Comparison of ENCODE assay signal across 18 cellular contexts in the genomic region with DNA sequence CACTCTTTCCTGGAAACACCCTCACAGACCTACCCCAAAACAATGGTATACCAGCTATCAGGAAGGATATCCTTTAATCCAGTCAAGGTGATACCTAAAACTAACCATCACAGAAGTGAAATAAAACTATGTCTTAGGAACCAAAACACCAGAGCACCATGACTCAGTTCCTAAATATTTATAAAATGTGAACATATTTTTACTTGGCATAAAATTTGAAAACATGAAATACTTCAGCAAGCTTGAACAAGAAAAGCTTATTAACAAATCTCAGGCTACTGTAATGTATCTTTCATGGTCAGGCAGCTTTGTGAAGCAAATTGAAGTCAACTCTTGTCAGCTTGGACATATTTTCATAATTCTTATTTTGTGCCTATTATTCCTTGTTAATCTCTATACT.
DNase-seq lines count a peak whose midpoint lies in the region; ATAC-seq and TF ChIP-seq lines count a peak whose summit lies in the region.
"Had no signal": no experiment of that assay in that cellular context is flagged by ENCODE, and none has a peak within 500 bp of the region (broad histone marks: within the 10 kb centered on the region; RNA-seq: fewer than 3 reads in every experiment).

No MANE protein-coding gene starts in this region.

- no peak overlapping the region for H3K9ac ChIP-seq in SK-N-SH
- H3K9ac ChIP-seq in mammary epithelial cell (ENCODE audit: insufficient read depth, low read length): peak overlapping the region; percentile 45
- H3K9ac ChIP-seq: BLaER1 treated with 17β-estradiol and CSF1 and Interleukin-3, amounts not matched to agents 10 nM and 100 nM had no signal

- H4K20me1 ChIP-seq in SK-N-SH (ENCODE audit: insufficient read depth): no peaks in the 10 kb centered on the region
- no peaks in the 10 kb centered on the region for H4K20me1 ChIP-seq in mammary epithelial cell (ENCODE audit: insufficient read depth, low read length)
- H4K20me1 ChIP-seq: BLaER1 treated with 17β-estradiol and CSF1 and Interleukin-3, amounts not matched to agents 10 nM and 100 nM had no signal

- H3K9me3 Mint-ChIP-seq in natural killer cell treated with Interleukin-12 subunit alpha and Interleukin-12 subunit beta and Interleukin-15 and Interleukin-18, amount 100 ng/mL, for 72 hours: peaks cover 10% of the 10 kb centered on the region
- H3K9me3 Mint-ChIP-seq: dendritic cell treated with granulocyte-macrophage colony-stimulating factor and Interleukin-4, amounts not matched to agents 40 ng/mL and 50 ng/mL, for 4 days; mesothelial cell of epicardium had no signal

- no peaks in the 10 kb centered on the region for H3K27me3 Mint-ChIP-seq in natural killer cell treated with Interleukin-12 subunit alpha and Interleukin-12 subunit beta and Interleukin-15 and Interleukin-18, amount 100 ng/mL, for 72 hours
- H3K27me3 Mint-ChIP-seq: activated CD4-positive, alpha-beta memory T cell treated with anti-CD3 and anti-CD28 coated beads for 36 hours; dendritic cell treated with granulocyte-macrophage colony-stimulating factor and Interleukin-4, amounts not matched to agents 40 ng/mL and 50 ng/mL, for 4 days had no signal

- TF ChIP-seq CTCF in SK-N-SH (IDR thresholded peaks at IDR 0.05): no peak
- no peak for TF ChIP-seq CTCF in mammary epithelial cell (conservative IDR thresholded peaks at IDR 0.05 in 1 of 2, IDR thresholded peaks at IDR 0.05 in 1 of 2; ENCODE audit: extremely low read depth in 1 of 2, insufficient read depth in 1 of 2, low read depth in 1 of 2, low read length in 2 of 2)
- no peak for TF ChIP-seq CTCF in fibroblast of pulmonary artery (IDR thresholded peaks at IDR 0.05; ENCODE audit: low read length, missing control alignments)

- H3K9me2 ChIP-seq in SK-N-SH: no peaks in the 10 kb centered on the region

- H2AFZ ChIP-seq in SK-N-SH (ENCODE audit: low read depth) (no peak overlapping the region), mammary epithelial cell (ENCODE audit: low read depth, low read length) (peak overlapping the region; percentile 74)

- no peaks in the 10 kb centered on the region for H3K4me1 Mint-ChIP-seq in natural killer cell treated with Interleukin-12 subunit alpha and Interleukin-12 subunit beta and Interleukin-15 and Interleukin-18, amount 100 ng/mL, for 72 hours (ENCODE audit: low read depth in 2 of 2)

- H3K4me3 ChIP-seq in SK-N-SH (ENCODE audit: low read depth in 2 of 2, low read length in 1 of 2) (no peak overlapping the region), mammary epithelial cell (replicated peaks in 1 of 3; ENCODE audit: insufficient read depth in 1 of 3, low read depth in 2 of 3, low read length in 3 of 3) (no peak overlapping the region), fibroblast of pulmonary artery (replicated peaks; ENCODE audit: low read depth, low read length) (no peak overlapping the region), thymus (ENCODE audit: low read length) (no peak overlapping the region)
- H3K4me3 ChIP-seq: BLaER1 treated with 17β-estradiol and CSF1 and Interleukin-3, amounts not matched to agents 10 nM and 100 nM; gastrocnemius medialis; thoracic aorta had no signal

- no peak for TF ChIP-seq EP300 in SK-N-SH (IDR thresholded peaks at IDR 0.05; ENCODE audit: borderline replicate concordance in 1 of 2, low read depth in 1 of 2, low read length in 1 of 2)

- no peaks in the 10 kb centered on the region for H3K79me2 ChIP-seq in SK-N-SH (ENCODE audit: insufficient read depth)
- H3K79me2 ChIP-seq in mammary epithelial cell (ENCODE audit: insufficient read depth, low read length): no peaks in the 10 kb centered on the region

- in situ Hi-C loops in mammary epithelial cell (cut with MboI; ENCODE audit: low sequenced_read_pairs in 2 of 2): no loop called here

- H3K36me3 ChIP-seq in SK-N-SH (replicated peaks in 1 of 2; ENCODE audit: control insufficient read depth in 1 of 2, insufficient read depth in 2 of 2, low read length in 1 of 2): no peaks in the 10 kb centered on the region
- no peaks in the 10 kb centered on the region for H3K36me3 ChIP-seq in mammary epithelial cell (ENCODE audit: insufficient read depth, low read length)
- H3K36me3 ChIP-seq in thymus (ENCODE audit: control insufficient read depth, insufficient read depth): no peaks in the 10 kb centered on the region
- H3K36me3 ChIP-seq: BLaER1 treated with 17β-estradiol and CSF1 and Interleukin-3, amounts not matched to agents 10 nM and 100 nM; gastrocnemius medialis; thoracic aorta had no signal

- H3F3A ChIP-seq in SK-N-SH (replicated peaks; ENCODE audit: insufficient read depth): no peaks in the 10 kb centered on the region

- TF ChIP-seq RAD21 in SK-N-SH (IDR thresholded peaks at IDR 0.05; ENCODE audit: low read length): no peak

- intact Hi-C loops in mammary epithelial cell (cut with micrococcal nuclease): loop anchor here (5.0 kb wide), 1 partner anchor 85 kb away; no protein-coding TSS in a partner anchor

- H3K4me1 ChIP-seq in SK-N-SH (ENCODE audit: control insufficient read depth in 1 of 2, insufficient read depth in 2 of 2, low read depth in 1 of 2, low read length in 1 of 2): peaks cover 0 to 4% of the 10 kb centered on the region in 2 experiments; a peak in 1 of 4 replicates
- H3K4me1 ChIP-seq in mammary epithelial cell (ENCODE audit: insufficient read depth, low read length): peaks cover 33% of the 10 kb centered on the region
- H3K4me1 ChIP-seq in thymus (ENCODE audit: control insufficient read depth, insufficient read depth, low read length): no peaks in the 10 kb centered on the region
- H3K4me1 ChIP-seq: BLaER1 treated with 17β-estradiol and CSF1 and Interleukin-3, amounts not matched to agents 10 nM and 100 nM; gastrocnemius medialis had no signal

- H3K27ac Mint-ChIP-seq in natural killer cell treated with Interleukin-12 subunit alpha and Interleukin-12 subunit beta and Interleukin-15 and Interleukin-18, amount 100 ng/mL, for 72 hours: no peak overlapping the region
- H3K27ac Mint-ChIP-seq: activated CD4-positive, alpha-beta memory T cell treated with anti-CD3 and anti-CD28 coated beads for 36 hours; dendritic cell treated with granulocyte-macrophage colony-stimulating factor and Interleukin-4, amounts not matched to agents 40 ng/mL and 50 ng/mL, for 4 days; HFFc6; mesothelial cell of epicardium had no signal

- ATAC-seq in SK-N-SH treated with all-trans-retinoic acid at 6 μM for 48 hours: peak; percentile 22; the same call in 1 of the 3 replicates
- no peak for ATAC-seq in natural killer cell treated with Interleukin-12 subunit alpha and Interleukin-12 subunit beta and Interleukin-15 and Interleukin-18, amount 100 ng/mL, for 72 hours
- no peak for ATAC-seq in GM18502 (IDR thresholded peaks at IDR 0.05; ENCODE audit: poor library complexity, unreplicated experiment)
- ATAC-seq in HG02870 (IDR thresholded peaks at IDR 0.05; ENCODE audit: unreplicated experiment): no peak
- ATAC-seq: gastrocnemius medialis had no signal

- no peak overlapping the region for H3K4me3 Mint-ChIP-seq in natural killer cell treated with Interleukin-12 subunit alpha and Interleukin-12 subunit beta and Interleukin-15 and Interleukin-18, amount 100 ng/mL, for 72 hours
- H3K4me3 Mint-ChIP-seq: activated CD4-positive, alpha-beta memory T cell treated with anti-CD3 and anti-CD28 coated beads for 36 hours; dendritic cell treated with granulocyte-macrophage colony-stimulating factor and Interleukin-4, amounts not matched to agents 40 ng/mL and 50 ng/mL, for 4 days; HFFc6; mesothelial cell of epicardium had no signal

- DNase-seq in SK-N-SH: no peak
- peak; percentile 74 for DNase-seq in mammary epithelial cell
- peak; percentile 47 for DNase-seq in fibroblast of pulmonary artery (ENCODE audit: low read depth)
- no peak for DNase-seq in natural killer cell treated with Interleukin-12 subunit alpha and Interleukin-12 subunit beta and Interleukin-15 and Interleukin-18, amount 100 ng/mL, for 72 hours (ENCODE audit: low spot score)
- DNase-seq: activated CD4-positive, alpha-beta memory T cell treated with anti-CD3 and anti-CD28 coated beads for 36 hours; activated naive CD4-positive, alpha-beta T cell treated with Interleukin-2 at 50 U/mL for 16 hours; gastrocnemius medialis; HFFc6; NCI-H1694 treated with DMSO at 0.1 percent for 48 hours; NCI-H345 had no signal

- H3K9me3 ChIP-seq in SK-N-SH (no peaks in the 10 kb centered on the region), mammary epithelial cell (replicated peaks; ENCODE audit: insufficient read depth, low read length) (no peaks in the 10 kb centered on the region), thymus (ENCODE audit: control insufficient read depth) (no peaks in the 10 kb centered on the region)
- H3K9me3 ChIP-seq: BLaER1 treated with 17β-estradiol and CSF1 and Interleukin-3, amounts not matched to agents 10 nM and 100 nM; gastrocnemius medialis; thoracic aorta had no signal

- no TSS peak for BruUV-seq in mammary epithelial cell (replicated peaks; lab: Mats Ljungman, UMichigan)

- H3K4me2 ChIP-seq in SK-N-SH (no peak overlapping the region), mammary epithelial cell (ENCODE audit: insufficient read depth, low read depth, low read length) (peak overlapping the region; percentile 69)
- H3K4me2 ChIP-seq: BLaER1 treated with 17β-estradiol and CSF1 and Interleukin-3, amounts not matched to agents 10 nM and 100 nM had no signal

- H3K36me3 Mint-ChIP-seq in natural killer cell treated with Interleukin-12 subunit alpha and Interleukin-12 subunit beta and Interleukin-15 and Interleukin-18, amount 100 ng/mL, for 72 hours: no peaks in the 10 kb centered on the region
- H3K36me3 Mint-ChIP-seq: activated CD4-positive, alpha-beta memory T cell treated with anti-CD3 and anti-CD28 coated beads for 36 hours; mesothelial cell of epicardium had no signal

- dilution Hi-C loops in mammary epithelial cell (cut with HindIII; ENCODE audit: low sequenced_read_pairs): no loop called here

- CTCF ChIA-PET in SK-N-SH (lab: Yijun Ruan, JAX): no interaction called here
- CTCF ChIA-PET in mammary epithelial cell (lab: Charles Lee; ENCODE audit: low non-redundant PET): interaction anchor here (0.7 kb wide), 1 partner anchor 86 kb away, joined by 3 read pairs; no protein-coding TSS in a partner anchor

- H3K27ac ChIP-seq in SK-N-SH (ENCODE audit: low read depth in 2 of 2, low read length in 1 of 2): peak overlapping the region in 1 of 2 experiments; percentile 14; a peak in 1 of 4 replicates
- peak overlapping the region; percentile 93 for H3K27ac ChIP-seq in mammary epithelial cell (ENCODE audit: insufficient read depth, low read depth, low read length)
- H3K27ac ChIP-seq in thymus (ENCODE audit: low read depth): peak overlapping the region; percentile 46
- H3K27ac ChIP-seq: BLaER1 treated with 17β-estradiol and CSF1 and Interleukin-3, amounts not matched to agents 10 nM and 100 nM; gastrocnemius medialis; thoracic aorta had no signal

- POLR2A ChIA-PET in SK-N-SH (lab: Yijun Ruan, JAX): no interaction called here

- H3K27me3 ChIP-seq in SK-N-SH (ENCODE audit: insufficient read depth) (no peaks in the 10 kb centered on the region), mammary epithelial cell (ENCODE audit: insufficient read depth, low read length) (no peaks in the 10 kb centered on the region), thymus (ENCODE audit: control insufficient read depth, insufficient read depth) (no peaks in the 10 kb centered on the region)
- H3K27me3 ChIP-seq: BLaER1 treated with 17β-estradiol and CSF1 and Interleukin-3, amounts not matched to agents 10 nM and 100 nM; gastrocnemius medialis had no signal

TF ChIP-seq in SK-N-SH, 30 proteins besides CTCF, POLR2A, EP300 and RAD21 (continues in another document):
- TF ChIP-seq YY1 (IDR thresholded peaks at IDR 0.05; ENCODE audit: low read depth): no peak

Comparison
In these comparisons a context has a peak if more than half of its experiments do, and no peak if none do; other contexts are left out.
1. DNase-seq: peak in mammary epithelial cell (single experiment) and fibroblast of pulmonary artery (single experiment); none in SK-N-SH (single experiment) and natural killer cell treated with Interleukin-12 subunit alpha and Interleukin-12 subunit beta and Interleukin-15 and Interleukin-18, amount 100 ng/mL, for 72 hours (single experiment).